ENCODE assay signal across 3 cellular contexts in the genomic region with DNA sequence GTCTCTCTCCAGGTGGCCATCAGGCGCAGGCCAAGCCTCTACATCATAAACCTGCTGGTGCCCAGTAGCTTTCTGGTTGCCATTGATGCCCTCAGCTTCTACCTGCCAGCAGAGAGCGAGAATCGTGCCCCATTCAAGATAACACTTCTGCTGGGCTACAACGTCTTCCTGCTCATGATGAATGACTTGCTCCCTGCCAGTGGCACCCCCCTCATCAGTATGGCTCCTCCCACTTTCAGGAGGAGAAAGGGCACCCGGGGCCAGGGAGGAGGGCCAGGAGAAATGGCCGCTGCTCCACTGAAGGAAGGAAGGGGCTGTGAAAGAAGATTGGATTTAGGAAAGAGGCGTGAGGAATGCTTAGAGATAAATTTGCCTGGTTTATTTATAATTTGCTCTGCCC.
TF ChIP-seq lines count a peak whose summit lies in the region.

No MANE protein-coding gene starts in this region.

TF ChIP-seq in GM23338, 12 proteins besides CTCF, POLR2A, EP300 and RAD21:
- TF ChIP-seq NANOG (IDR thresholded peaks at IDR 0.05; ENCODE audit: borderline replicate concordance) (no peak), ZNF331 (CRISPR knock-in tag; IDR thresholded peaks at IDR 0.05; ENCODE audit: low read depth) (no peak), REST (IDR thresholded peaks at IDR 0.05; ENCODE audit: unreplicated experiment) (no peak)

TF ChIP-seq in HEK293, 187 proteins besides CTCF, POLR2A, EP300 and RAD21:
- TF ChIP-seq ZBTB8A (tag by site-specific recombination; IDR thresholded peaks at IDR 0.05) (peak; percentile 32; the same call in 1 of the 2 replicates), ZNF585B (tag by site-specific recombination; IDR thresholded peaks at IDR 0.05) (no peak)

TF ChIP-seq in K562, 482 proteins besides CTCF, POLR2A, EP300 and RAD21:
- TF ChIP-seq PBX2 (CRISPR knock-in tag; IDR thresholded peaks at IDR 0.05; ENCODE audit: low read depth) (no peak), PBX2 (tag; conservative IDR thresholded peaks at IDR 0.05; ENCODE audit: low read depth) (peak; percentile 77), ZNF140 (CRISPR knock-in tag; IDR thresholded peaks at IDR 0.05) (no peak), PKNOX1 (IDR thresholded peaks at IDR 0.05) (peak; percentile 70), MEIS2 (IDR thresholded peaks at IDR 0.05; ENCODE audit: partially characterized antibody) (peak; percentile 64)
